ENCODE assay signal across 21 cellular contexts in genomic region chr2:85164145-85164559, GRCh38. TPM values are rescaled to one million over a fixed set of nuclear protein-coding genes. Genes with fewer than 3 reads are reported as not detected.
DNase-seq lines count a peak whose midpoint lies in the region; ATAC-seq, FAIRE-seq and TF ChIP-seq lines count a peak whose summit lies in the region.
"Had no signal": no experiment of that assay in that cellular context is flagged by ENCODE, and none has a peak within 500 bp of the region (broad histone marks: within the 10 kb centered on the region; RNA-seq: fewer than 3 reads in every experiment).

No MANE protein-coding gene starts in this region.

- H2BK120ac ChIP-seq in IMR-90 (ENCODE audit: low read depth, low read length) (no peak overlapping the region), neuronal stem cell (ENCODE audit: low read depth, low read length) (no peak overlapping the region)

- H2AK5ac ChIP-seq in IMR-90 (ENCODE audit: low read depth, low read length) = peak overlapping the region; percentile 58; the same call in 1 of the 2 replicates
- no peak overlapping the region for H2AK5ac ChIP-seq in neuronal stem cell (ENCODE audit: low read depth, low read length)

- H4K91ac ChIP-seq in IMR-90 (ENCODE audit: insufficient read depth, low read depth, low read length) (no peak overlapping the region), neuronal stem cell (ENCODE audit: low read depth, low read length, poor library complexity) (no peak overlapping the region)

- no peaks in the 10 kb centered on the region for H3K9me3 ChIP-seq in IMR-90 (ENCODE audit: control insufficient read depth, insufficient read depth, low read length)
- H3K9me3 ChIP-seq in neuronal stem cell (replicated peaks in 1 of 2; ENCODE audit: control insufficient read depth in 2 of 2, insufficient read depth in 1 of 2, low read depth in 1 of 2, low read length in 2 of 2) = no peaks in the 10 kb centered on the region
- H3K9me3 ChIP-seq: esophagus squamous epithelium, pancreas, SJCRH30 had no signal

- H3K79me1 ChIP-seq in IMR-90 (ENCODE audit: low read depth in 1 of 2, low read length in 2 of 2) (peaks cover 48 to 91% of the 10 kb centered on the region in 2 experiments), neuronal stem cell (ENCODE audit: low read depth, low read length) (peaks cover 5% of the 10 kb centered on the region)

- TF ChIP-seq RAD21 in IMR-90 (IDR thresholded peaks at IDR 0.05; ENCODE audit: low read length) = no peak

- intact Hi-C loops in IMR-90 (cut with micrococcal nuclease) = no loop called here

- H3K4me1 Mint-ChIP-seq in chondrocyte (ENCODE audit: low read depth) = peaks cover 60% of the 10 kb centered on the region

- H3K4me3 Mint-ChIP-seq in chondrocyte (ENCODE audit: unreplicated experiment) = peak overlapping the region; percentile 24
- H3K4me3 Mint-ChIP-seq: stimulated activated naive CD8-positive, alpha-beta T cell treated with anti-CD3 and anti-CD28 coated beads, Interleukin-15, Interleukin-2, amounts not matched to agents 100 ng/mL and 50 ng/mL, for 24 hours had no signal

- no peak overlapping the region for H2BK5ac ChIP-seq in IMR-90 (ENCODE audit: low read depth, low read length, poor library complexity, severe bottlenecking)
- H2BK5ac ChIP-seq in neuronal stem cell (ENCODE audit: low read length) = no peak overlapping the region

- H3K27me3 ChIP-seq in IMR-90 (ENCODE audit: control insufficient read depth, insufficient read depth, low read length) (no peaks in the 10 kb centered on the region), neuronal stem cell (ENCODE audit: control insufficient read depth in 3 of 3, insufficient read depth in 3 of 3, low read depth in 1 of 3, low read length in 3 of 3) (no peaks in the 10 kb centered on the region)
- H3K27me3 ChIP-seq: esophagus squamous epithelium, pancreas, SJCRH30 had no signal

- 80% methylated on average over 1 of the region's 7 CpGs; no CpG with 5 or more reads in 1 of the 2 experiments for WGBS in IMR-90 (ENCODE audit: extremely low coverage in 2 of 2, insufficient read length in 1 of 2), 2 experiments
- no CpG with 5 or more reads among the region's 7 CpGs for WGBS in neuronal stem cell (ENCODE audit: extremely low coverage in 2 of 2, insufficient read length in 2 of 2, insufficient replicate concordance in 1 of 2), 2 donors

- H3K18ac ChIP-seq in IMR-90 (ENCODE audit: low read depth, low read length) = no peak overlapping the region
- H3K18ac ChIP-seq in neuronal stem cell (ENCODE audit: low read length) = no peak overlapping the region

- in situ Hi-C loops in IMR-90 (cut with MboI; ENCODE audit: low sequenced_read_pairs) = no loop called here

- no peak for FAIRE-seq in GM12892 (lab: Jason Lieb, UNC)
- FAIRE-seq: keratinocyte, pancreas had no signal

- no peak overlapping the region for H3K56ac ChIP-seq in IMR-90 (ENCODE audit: extremely low read depth, insufficient read depth, low read length)

- peak overlapping the region; percentile 30 for H2AK9ac ChIP-seq in IMR-90 (replicated peaks; ENCODE audit: low read depth, low read length, poor library complexity)

- ATAC-seq in IMR-90 (ENCODE audit: low read depth) (no peak), GM18858 (IDR thresholded peaks at IDR 0.05; ENCODE audit: unreplicated experiment) (no peak)
- ATAC-seq: activated naive CD4-positive, alpha-beta T cell treated with anti-CD3 and anti-CD28 coated beads, Interleukin-2, amount 50 U/mL, for 72 hours; pancreas had no signal

- no peak overlapping the region for H2BK12ac ChIP-seq in neuronal stem cell (ENCODE audit: low read length)

- H2BK15ac ChIP-seq in IMR-90 (ENCODE audit: low read depth, low read length) (no peak overlapping the region), neuronal stem cell (ENCODE audit: low read length) (no peak overlapping the region)

- H3K23ac ChIP-seq in IMR-90 (ENCODE audit: low read depth, low read length) (no peak overlapping the region), neuronal stem cell (ENCODE audit: low read depth, low read length, poor library complexity) (no peak overlapping the region)

- POLR2A ChIA-PET in IMR-90 (lab: Charles Lee; ENCODE audit: unreplicated experiment) = no interaction called here

- H3K4me2 ChIP-seq in IMR-90 (ENCODE audit: low read depth, low read length) (no peak overlapping the region), neuronal stem cell (ENCODE audit: insufficient read depth, low read length, poor library complexity, severe bottlenecking) (peak overlapping the region; percentile 39)

- CTCF ChIA-PET in IMR-90 (lab: Yijun Ruan, JAX) = interaction anchor here (0.7 to 0.8 kb wide), 2 partner anchors 28 to 121 kb away, joined by 3 to 4 read pairs; no protein-coding TSS in a partner anchor

- H3K4me3 ChIP-seq in IMR-90 (ENCODE audit: insufficient read depth, low read depth, low read length) = no peak overlapping the region
- H3K4me3 ChIP-seq in neuronal stem cell (ENCODE audit: low read length in 2 of 2) = no peak overlapping the region
- H3K4me3 ChIP-seq: esophagus squamous epithelium, pancreas, SJCRH30 had no signal

- H3K27me3 Mint-ChIP-seq in chondrocyte (ENCODE audit: low read depth) = no peaks in the 10 kb centered on the region
- H3K27me3 Mint-ChIP-seq: stimulated activated naive CD8-positive, alpha-beta T cell treated with anti-CD3 and anti-CD28 coated beads, Interleukin-15, Interleukin-2, amounts not matched to agents 100 ng/mL and 50 ng/mL, for 24 hours had no signal

- peaks cover 43% of the 10 kb centered on the region for H3K9me1 ChIP-seq in IMR-90 (ENCODE audit: insufficient read depth, low read length)

- TF ChIP-seq POLR2A in IMR-90 (IDR thresholded peaks at IDR 0.05; ENCODE audit: low read depth, low read length) = no peak
- no peak for TF ChIP-seq POLR2A in GM12892 (IDR thresholded peaks at IDR 0.05; ENCODE audit: low read depth, low read length)

- H3K27ac ChIP-seq in IMR-90 (ENCODE audit: insufficient read depth, low read length) (no peak overlapping the region), neuronal stem cell (replicated peaks; ENCODE audit: low read length) (peak overlapping the region; percentile 20)
- H3K27ac ChIP-seq: esophagus squamous epithelium, pancreas had no signal

- H3K9ac ChIP-seq in IMR-90 (ENCODE audit: low read depth, low read length) (no peak overlapping the region), neuronal stem cell (ENCODE audit: low read depth, low read length, poor library complexity) (no peak overlapping the region)

- peaks cover 3% of the 10 kb centered on the region; the same call in 1 of the 2 replicates for H3K36me3 ChIP-seq in IMR-90 (ENCODE audit: control insufficient read depth, insufficient read depth, low read length)
- peaks cover 0 to 9% of the 10 kb centered on the region in 2 donors for H3K36me3 ChIP-seq in neuronal stem cell (replicated peaks in 1 of 2; ENCODE audit: control insufficient read depth in 2 of 2, insufficient read depth in 2 of 2, low read length in 2 of 2)
- H3K36me3 ChIP-seq: esophagus squamous epithelium, pancreas had no signal

- peaks cover 87% of the 10 kb centered on the region for H4K20me1 ChIP-seq in IMR-90 (ENCODE audit: insufficient read depth, low read length)

- H2BK20ac ChIP-seq in IMR-90 (ENCODE audit: low read depth, low read length) = no peak overlapping the region

- no TSS peak for BruUV-seq in IMR-90 (replicated peaks; lab: Mats Ljungman, UMichigan)

- no peak overlapping the region for H4K5ac ChIP-seq in IMR-90 (ENCODE audit: low read depth, low read length)

- TF ChIP-seq CTCF in IMR-90 (conservative IDR thresholded peaks at IDR 0.05; ENCODE audit: low read depth, low read length) = no peak
- TF ChIP-seq CTCF in chondrocyte (IDR thresholded peaks at IDR 0.05) = peak; percentile 67

- H4K8ac ChIP-seq in IMR-90 (ENCODE audit: low read depth in 2 of 2, low read length in 2 of 2) (no peak overlapping the region), neuronal stem cell (ENCODE audit: low read depth, low read length) (no peak overlapping the region)

- dilution Hi-C loops in IMR-90 (cut with HindIII; ENCODE audit: low sequenced_read_pairs, unreplicated experiment) = no loop called here

- H3K4ac ChIP-seq in IMR-90 (ENCODE audit: low read depth, low read length) = no peak overlapping the region
- H3K4ac ChIP-seq in neuronal stem cell (ENCODE audit: low read length) = no peak overlapping the region

- H3K4me1 ChIP-seq in IMR-90 (ENCODE audit: control insufficient read depth, insufficient read depth, low read length) (peaks cover 27% of the 10 kb centered on the region), neuronal stem cell (ENCODE audit: control insufficient read depth in 2 of 2, insufficient read depth in 1 of 2, low read depth in 1 of 2, low read length in 2 of 2) (peaks cover 32 to 34% of the 10 kb centered on the region in 2 donors)
- H3K4me1 ChIP-seq: pancreas had no signal

- no peak overlapping the region for H2AFZ ChIP-seq in IMR-90 (replicated peaks; ENCODE audit: low read length, poor library complexity)
- no peak overlapping the region for H2AFZ ChIP-seq in neuronal stem cell (ENCODE audit: low read length)

- H3K9me3 Mint-ChIP-seq in chondrocyte (ENCODE audit: low read depth) = no peaks in the 10 kb centered on the region
- H3K9me3 Mint-ChIP-seq: activated naive CD4-positive, alpha-beta T cell treated with anti-CD3 and anti-CD28 coated beads, Interleukin-2, amount 50 U/mL, for 72 hours; stimulated activated naive CD8-positive, alpha-beta T cell treated with anti-CD3 and anti-CD28 coated beads, Interleukin-15, Interleukin-2, amounts not matched to agents 100 ng/mL and 50 ng/mL, for 24 hours had no signal

- no peak overlapping the region for H3K14ac ChIP-seq in IMR-90 (replicated peaks; ENCODE audit: low read depth, low read length)
- no peak overlapping the region for H3K14ac ChIP-seq in neuronal stem cell (ENCODE audit: low read length)

- peaks cover 5% of the 10 kb centered on the region for H3K36me3 Mint-ChIP-seq in chondrocyte (ENCODE audit: low read depth)
- H3K36me3 Mint-ChIP-seq: activated naive CD4-positive, alpha-beta T cell treated with anti-CD3 and anti-CD28 coated beads, Interleukin-2, amount 50 U/mL, for 72 hours had no signal

- H3K27ac Mint-ChIP-seq in chondrocyte (ENCODE audit: unreplicated experiment) = peak overlapping the region; percentile 92
- H3K27ac Mint-ChIP-seq: activated naive CD4-positive, alpha-beta T cell treated with anti-CD3 and anti-CD28 coated beads, Interleukin-2, amount 50 U/mL, for 72 hours; stimulated activated naive CD8-positive, alpha-beta T cell treated with anti-CD3 and anti-CD28 coated beads, Interleukin-15, Interleukin-2, amounts not matched to agents 100 ng/mL and 50 ng/mL, for 24 hours had no signal

- peak; percentile 41 for DNase-seq in Ammon's horn (ENCODE audit: low spot score)
- DNase-seq in IMR-90 = no peak
- DNase-seq in chondrocyte (ENCODE audit: low spot score) = no peak
- DNase-seq in neuronal stem cell (ENCODE audit: low spot score) = peak; percentile 38
- DNase-seq in stimulated activated naive CD4-positive, alpha-beta T cell (lab: John Stamatoyannopoulos, UW) = no peak
- DNase-seq in LoVo (ENCODE audit: low spot score) = no peak
- no peak for DNase-seq in GM12892 (ENCODE audit: insufficient read length)
- DNase-seq: activated CD4-positive, alpha-beta T cell treated with anti-CD3 and anti-CD28 coated beads for 1 hour; COR-L47; esophagus squamous epithelium; NCI-H1048; OCI-M1; pancreas; SJCRH30; stimulated activated CD4-positive, alpha-beta T cell treated with anti-CD3 and anti-CD28 coated beads, Interleukin-12 subunit alpha, Interleukin-12 subunit beta, amount 100 ng/mL, for 4 hours; T-helper 9 cell had no signal

RNA-seq across cellular contexts. Expression of gene TCF7L1, which starts 31.0 kb away (rescaled TPM):
- total RNA-seq in IMR-90 (2012; rRNA removed) = 0.72 and 1.1 TPM in 2 replicates
- 9.5 and 11.1 TPM in 2 replicates for polyA plus RNA-seq in IMR-90 (2012; rRNA removed)
- 12.0 and 13.9 TPM in 2 replicates for polyA plus RNA-seq in IMR-90 (2012; cell fraction: cytosol; rRNA removed)
- polyA plus RNA-seq in IMR-90 (2012; cell fraction: nucleus; rRNA removed; ENCODE audit: low replicate concordance) = 26.5 and 34.3 TPM in 2 replicates
- 18.9 to 35.0 TPM (median 34.1 TPM) in 3 replicates for total RNA-seq in chondrocyte
- polyA plus RNA-seq in neuronal stem cell (2013, experiment 1 of 2) = 67.8 TPM
- 68.6 TPM for polyA plus RNA-seq in neuronal stem cell (2013, experiment 2 of 2)
- 0.13 TPM for polyA plus RNA-seq in GM12892 (2012; ENCODE audit: missing spikeins)
- total RNA-seq: mononuclear cell had no signal

Comparison
In these comparisons a context has a peak if more than half of its experiments do, and no peak if none do; other contexts are left out.
1. DNase-seq: peak in Ammon's horn (single experiment) and neuronal stem cell (single experiment); none in IMR-90 (single experiment), chondrocyte (single experiment), stimulated activated naive CD4-positive, alpha-beta T cell (0 of 6), LoVo (single experiment) and GM12892 (single experiment).